36 cellular contexts compared by ENCODE assay signal in genomic region chrX:153352858-153353257, GRCh38. TPM values are rescaled to one million over a fixed set of nuclear protein-coding genes. Genes with fewer than 3 reads are reported as not detected.
"Had no signal": no experiment of that assay in that cellular context is flagged by ENCODE, and none has a peak within 500 bp of the region (broad histone marks: within the 10 kb centered on the region; RNA-seq: fewer than 3 reads in every experiment).

No MANE protein-coding gene starts in this region.

- H3K9me3 Mint-ChIP-seq: activated B cell treated with CpG ODN at 0.5 μM for 24 hours; activated naive CD4-positive, alpha-beta T cell treated with anti-CD3 and anti-CD28 coated beads, Interleukin-2, amount 50 U/mL, for 24 hours; activated naive CD8-positive, alpha-beta T cell treated with anti-CD3 and anti-CD28 coated beads, Interleukin-2, amount 50 U/mL, for 24 hours had no signal

- H3K36me3 ChIP-seq: brain microvascular endothelial cell, breast epithelium had no signal

- H3K4me1 Mint-ChIP-seq: activated naive CD4-positive, alpha-beta T cell treated with anti-CD3 and anti-CD28 coated beads, Interleukin-2, amount 50 U/mL, for 24 hours; activated naive CD8-positive, alpha-beta T cell treated with anti-CD3 and anti-CD28 coated beads, Interleukin-2, amount 50 U/mL, for 24 hours had no signal

- H3K27ac Mint-ChIP-seq: activated B cell treated with CpG ODN at 0.5 μM for 24 hours; activated CD4-positive, alpha-beta memory T cell treated with anti-CD3 and anti-CD28 coated beads, Interleukin-2, amount 10 ng/mL, durations not matched to agents 7 days and 5 days; activated CD4-positive, alpha-beta T cell treated with anti-CD3 and anti-CD28 coated beads for 36 hours; activated CD4-positive, alpha-beta T cell treated with anti-CD3 and anti-CD28 coated beads, Interleukin-2, amount 10 ng/mL, durations not matched to agents 7 days and 5 days; activated CD8-positive, alpha-beta memory T cell treated with anti-CD3 and anti-CD28 coated beads, Interleukin-2, amount 10 ng/mL, durations not matched to agents 7 days and 5 days; activated CD8-positive, alpha-beta T cell treated with anti-CD3 and anti-CD28 coated beads, Interleukin-2, amount 10 ng/mL, durations not matched to agents 7 days and 5 days; activated naive CD4-positive, alpha-beta T cell treated with anti-CD3 and anti-CD28 coated beads, Interleukin-2, amount 10 ng/mL, durations not matched to agents 7 days and 5 days; activated naive CD4-positive, alpha-beta T cell treated with anti-CD3 and anti-CD28 coated beads, Interleukin-2, amount 50 U/mL, for 24 hours; activated naive CD8-positive, alpha-beta T cell; activated naive CD8-positive, alpha-beta T cell treated with anti-CD3 and anti-CD28 coated beads, Interleukin-2, amount 10 ng/mL, durations not matched to agents 7 days and 5 days; activated naive CD8-positive, alpha-beta T cell treated with anti-CD3 and anti-CD28 coated beads, Interleukin-2, amount 50 U/mL, for 24 hours; activated T-cell treated with anti-CD3 and anti-CD28 coated beads, Interleukin-2, amount 50 U/mL, for 24 hours; activated T-helper 2 cell treated with anti-CD3 and anti-CD28 coated beads, Interferon-gamma antibody, Interleukin-2, Interleukin-4, amounts not matched to agents 10 μg/mL and 5 μg/mL and 100 μg/mL, durations not matched to agents 14 hours and 24 hours and 36 hours; T-helper 1 cell treated with Interleukin-12 subunit alpha and Interleukin-12 subunit beta and Interleukin-4 antibody, amounts not matched to agents 30 μg/mL and 1 μg/mL, for 36 hours; T-helper 2 cell treated with Interferon-gamma antibody and Interleukin-4, amounts not matched to agents 5 μg/mL and 100 μg/mL, for 36 hours had no signal

- H3K4me3 ChIP-seq: body of pancreas, breast epithelium had no signal

- ATAC-seq: activated CD4-positive, alpha-beta T cell treated with anti-CD3 and anti-CD28 coated beads for 36 hours; activated CD8-positive, alpha-beta memory T cell treated with anti-CD3 and anti-CD28 coated beads, Interleukin-2, amount 10 ng/mL, durations not matched to agents 7 days and 5 days; activated CD8-positive, alpha-beta T cell treated with anti-CD3 and anti-CD28 coated beads, Interleukin-2, amount 10 ng/mL, durations not matched to agents 7 days and 5 days; activated naive CD8-positive, alpha-beta T cell treated with anti-CD3 and anti-CD28 coated beads, Interleukin-2, amount 50 U/mL, for 24 hours; body of pancreas had no signal

- H3K4me1 ChIP-seq: body of pancreas, breast epithelium had no signal

- H3K9me3 ChIP-seq: body of pancreas had no signal

- H3K4me3 Mint-ChIP-seq: activated B cell treated with CpG ODN at 0.5 μM for 24 hours; activated CD4-positive, alpha-beta memory T cell treated with anti-CD3 and anti-CD28 coated beads, Interleukin-2, amount 10 ng/mL, durations not matched to agents 7 days and 5 days; activated CD4-positive, alpha-beta T cell treated with anti-CD3 and anti-CD28 coated beads for 36 hours; activated CD4-positive, alpha-beta T cell treated with anti-CD3 and anti-CD28 coated beads, Interleukin-2, amount 10 ng/mL, durations not matched to agents 7 days and 5 days; activated CD8-positive, alpha-beta memory T cell treated with anti-CD3 and anti-CD28 coated beads, Interleukin-2, amount 10 ng/mL, durations not matched to agents 7 days and 5 days; activated CD8-positive, alpha-beta T cell treated with anti-CD3 and anti-CD28 coated beads, Interleukin-2, amount 10 ng/mL, durations not matched to agents 7 days and 5 days; activated naive CD4-positive, alpha-beta T cell treated with anti-CD3 and anti-CD28 coated beads, Interleukin-2, amount 10 ng/mL, durations not matched to agents 7 days and 5 days; activated naive CD4-positive, alpha-beta T cell treated with anti-CD3 and anti-CD28 coated beads, Interleukin-2, amount 50 U/mL, for 24 hours; activated naive CD8-positive, alpha-beta T cell; activated naive CD8-positive, alpha-beta T cell treated with anti-CD3 and anti-CD28 coated beads, Interleukin-2, amount 10 ng/mL, durations not matched to agents 7 days and 5 days; activated naive CD8-positive, alpha-beta T cell treated with anti-CD3 and anti-CD28 coated beads, Interleukin-2, amount 50 U/mL, for 24 hours; activated T-cell treated with anti-CD3 and anti-CD28 coated beads, Interleukin-2, amount 50 U/mL, for 24 hours; T-helper 1 cell treated with Interleukin-12 subunit alpha and Interleukin-12 subunit beta and Interleukin-4 antibody, amounts not matched to agents 30 μg/mL and 1 μg/mL, for 36 hours; T-helper 2 cell treated with Interferon-gamma antibody and Interleukin-4, amounts not matched to agents 5 μg/mL and 100 μg/mL, for 36 hours had no signal

- H3K27ac ChIP-seq: body of pancreas, brain microvascular endothelial cell, breast epithelium, WERI-Rb-1 had no signal

- H3K27me3 ChIP-seq: body of pancreas, brain microvascular endothelial cell had no signal

- H3K27me3 Mint-ChIP-seq: activated B cell treated with CpG ODN at 0.5 μM for 24 hours; activated CD4-positive, alpha-beta memory T cell treated with anti-CD3 and anti-CD28 coated beads, Interleukin-2, amount 10 ng/mL, durations not matched to agents 7 days and 5 days; activated CD4-positive, alpha-beta T cell treated with anti-CD3 and anti-CD28 coated beads for 36 hours; activated CD4-positive, alpha-beta T cell treated with anti-CD3 and anti-CD28 coated beads, Interleukin-2, amount 10 ng/mL, durations not matched to agents 7 days and 5 days; activated CD8-positive, alpha-beta memory T cell treated with anti-CD3 and anti-CD28 coated beads, Interleukin-2, amount 10 ng/mL, durations not matched to agents 7 days and 5 days; activated naive CD4-positive, alpha-beta T cell treated with anti-CD3 and anti-CD28 coated beads, Interleukin-2, amount 10 ng/mL, durations not matched to agents 7 days and 5 days; activated naive CD4-positive, alpha-beta T cell treated with anti-CD3 and anti-CD28 coated beads, Interleukin-2, amount 50 U/mL, for 24 hours; activated naive CD8-positive, alpha-beta T cell; activated naive CD8-positive, alpha-beta T cell treated with anti-CD3 and anti-CD28 coated beads, Interleukin-2, amount 10 ng/mL, durations not matched to agents 7 days and 5 days; activated naive CD8-positive, alpha-beta T cell treated with anti-CD3 and anti-CD28 coated beads, Interleukin-2, amount 50 U/mL, for 24 hours had no signal

- DNase-seq: activated B cell treated with CpG ODN at 0.5 μM for 24 hours; activated CD4-positive, alpha-beta memory T cell treated with anti-CD3 and anti-CD28 coated beads, Interleukin-2, amount 10 ng/mL, durations not matched to agents 7 days and 5 days; activated CD4-positive, alpha-beta T cell treated with anti-CD3 and anti-CD28 coated beads for 36 hours; activated CD4-positive, alpha-beta T cell treated with anti-CD3 and anti-CD28 coated beads for 48 hours; activated CD4-positive, alpha-beta T cell treated with anti-CD3 and anti-CD28 coated beads, Interleukin-2, amount 10 ng/mL, durations not matched to agents 7 days and 5 days; activated CD4-positive, alpha-beta T cell treated with anti-CD3 and anti-CD28 coated beads, Interleukin-2, amount 50 U/mL, for 48 hours; activated CD4-positive, CD25-positive, alpha-beta regulatory T cell treated with anti-CD3 and anti-CD28 coated beads, Interleukin-2, amount 50 U/mL, for 72 hours; activated CD8-positive, alpha-beta memory T cell treated with anti-CD3 and anti-CD28 coated beads for 24 hours; activated CD8-positive, alpha-beta memory T cell treated with anti-CD3 and anti-CD28 coated beads, Interleukin-2, amount 10 ng/mL, durations not matched to agents 7 days and 5 days; activated CD8-positive, alpha-beta memory T cell treated with anti-CD3 and anti-CD28 coated beads, Interleukin-2, amount 50 U/mL, for 48 hours; activated CD8-positive, alpha-beta T cell treated with anti-CD3 and anti-CD28 coated beads, Interleukin-2, amount 10 ng/mL, durations not matched to agents 7 days and 5 days; activated effector memory CD4-positive, alpha-beta T cell treated with Interleukin-2 at 50 U/mL for 16 hours; activated gamma-delta T cell; activated naive CD4-positive, alpha-beta T cell treated with anti-CD3 and anti-CD28 coated beads, Interleukin-2, amount 10 ng/mL, durations not matched to agents 7 days and 5 days; activated naive CD4-positive, alpha-beta T cell treated with Interleukin-2 at 50 U/mL for 16 hours; activated naive CD8-positive, alpha-beta T cell treated with anti-CD3 and anti-CD28 coated beads, Interleukin-2, amount 10 ng/mL, durations not matched to agents 7 days and 5 days; activated naive CD8-positive, alpha-beta T cell treated with anti-CD3 and anti-CD28 coated beads, Interleukin-2, amount 50 U/mL, for 24 hours; activated T-cell treated with anti-CD3 and anti-CD28 coated beads, Interleukin-2, amount 50 U/mL, for 24 hours; activated T-cell treated with anti-CD3 and anti-CD28 coated beads, Interleukin-2, amount 50 U/mL, for 48 hours; aorta; body of pancreas; brain microvascular endothelial cell; central memory CD4-positive, alpha-beta T cell; T-helper 1 cell; T-helper 2 cell; T-helper 9 cell; WERI-Rb-1 had no signal

RNA-seq across cellular contexts. Expression of gene PNMA6F, which starts 31.3 kb away (rescaled TPM):
- total RNA-seq: activated B cell treated with CpG ODN at 0.5 μM for 24 hours; activated CD4-positive, alpha-beta memory T cell treated with anti-CD3 and anti-CD28 coated beads, Interleukin-2, amount 10 ng/mL, durations not matched to agents 7 days and 5 days; activated CD4-positive, alpha-beta T cell treated with anti-CD3 and anti-CD28 coated beads for 36 hours; activated CD4-positive, alpha-beta T cell treated with anti-CD3 and anti-CD28 coated beads, Interleukin-2, amount 10 ng/mL, durations not matched to agents 7 days and 5 days; activated CD8-positive, alpha-beta memory T cell treated with anti-CD3 and anti-CD28 coated beads, Interleukin-2, amount 10 ng/mL, durations not matched to agents 7 days and 5 days; activated CD8-positive, alpha-beta T cell treated with anti-CD3 and anti-CD28 coated beads, Interleukin-2, amount 10 ng/mL, durations not matched to agents 7 days and 5 days; activated naive CD8-positive, alpha-beta T cell treated with anti-CD3 and anti-CD28 coated beads, Interleukin-2, amount 10 ng/mL, durations not matched to agents 7 days and 5 days; activated T-helper 2 cell treated with anti-CD3 and anti-CD28 coated beads, Interferon-gamma antibody, Interleukin-2, Interleukin-4, amounts not matched to agents 10 μg/mL and 5 μg/mL and 100 μg/mL, durations not matched to agents 14 hours and 24 hours and 36 hours; aorta; astrocyte; body of pancreas; breast epithelium; cardiac septum had no signal

RNA-seq across cellular contexts. Expression of gene PNMA6E, which starts 48.3 kb away (rescaled TPM):
- total RNA-seq: activated B cell treated with CpG ODN at 0.5 μM for 24 hours; activated CD4-positive, alpha-beta memory T cell treated with anti-CD3 and anti-CD28 coated beads, Interleukin-2, amount 10 ng/mL, durations not matched to agents 7 days and 5 days; activated CD4-positive, alpha-beta T cell treated with anti-CD3 and anti-CD28 coated beads for 36 hours; activated CD4-positive, alpha-beta T cell treated with anti-CD3 and anti-CD28 coated beads, Interleukin-2, amount 10 ng/mL, durations not matched to agents 7 days and 5 days; activated CD8-positive, alpha-beta memory T cell treated with anti-CD3 and anti-CD28 coated beads, Interleukin-2, amount 10 ng/mL, durations not matched to agents 7 days and 5 days; activated CD8-positive, alpha-beta T cell treated with anti-CD3 and anti-CD28 coated beads, Interleukin-2, amount 10 ng/mL, durations not matched to agents 7 days and 5 days; activated naive CD8-positive, alpha-beta T cell treated with anti-CD3 and anti-CD28 coated beads, Interleukin-2, amount 10 ng/mL, durations not matched to agents 7 days and 5 days; activated T-helper 2 cell treated with anti-CD3 and anti-CD28 coated beads, Interferon-gamma antibody, Interleukin-2, Interleukin-4, amounts not matched to agents 10 μg/mL and 5 μg/mL and 100 μg/mL, durations not matched to agents 14 hours and 24 hours and 36 hours; aorta; astrocyte; body of pancreas; breast epithelium; cardiac septum; cerebellum had no signal
